Comparison of ENCODE assay signal across 14 cellular contexts in the genomic region with DNA sequence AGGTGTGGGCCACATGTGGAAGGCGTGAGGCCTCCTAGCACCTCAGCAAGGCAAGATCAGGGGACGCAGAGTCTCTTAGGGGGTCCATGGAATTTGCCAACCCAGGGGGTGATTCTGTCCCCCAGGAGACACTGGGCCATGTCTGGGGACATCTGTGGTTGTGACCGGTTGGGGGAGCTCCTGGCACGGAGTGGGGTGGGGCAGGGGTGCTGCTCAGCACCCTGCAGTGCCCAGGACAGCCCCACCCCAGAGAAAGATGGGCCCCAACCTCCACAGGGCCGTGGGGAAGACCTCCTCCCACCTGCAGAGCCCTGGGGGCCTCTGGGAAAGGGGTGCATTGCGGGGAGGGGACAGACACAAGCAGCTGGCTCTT. TPM values are rescaled to one million over a fixed set of nuclear protein-coding genes. Genes with fewer than 3 reads are reported as not detected.
DNase-seq lines count a peak whose midpoint lies in the region; ATAC-seq and TF ChIP-seq lines count a peak whose summit lies in the region.
"Had no signal": no experiment of that assay in that cellular context is flagged by ENCODE, and none has a peak within 500 bp of the region (broad histone marks: within the 10 kb centered on the region; RNA-seq: fewer than 3 reads in every experiment).

No MANE protein-coding gene starts in this region.

- H3K9me2 ChIP-seq in OCI-LY7 (ENCODE audit: insufficient read depth, low read length): no peaks in the 10 kb centered on the region

- H3K27me3 ChIP-seq in CD4-positive, alpha-beta T cell (ENCODE audit: control insufficient read depth, insufficient read depth, low read length): no peaks in the 10 kb centered on the region
- H3K27me3 ChIP-seq in effector memory CD4-positive, alpha-beta T cell (replicated peaks; ENCODE audit: control insufficient read depth, insufficient read depth, low read length, poor library complexity, severe bottlenecking): no peaks in the 10 kb centered on the region
- H3K27me3 ChIP-seq in psoas muscle (ENCODE audit: insufficient read depth in 3 of 3, low read length in 2 of 3): no peaks in the 10 kb centered on the region

- no peaks in the 10 kb centered on the region for H3K9me3 Mint-ChIP-seq in CD4-positive, alpha-beta T cell
- H3K9me3 Mint-ChIP-seq: HFFc6; stimulated activated naive CD8-positive, alpha-beta T cell treated with anti-CD3 and anti-CD28 coated beads, Interleukin-15, Interleukin-2, amounts not matched to agents 100 ng/mL and 50 ng/mL, for 24 hours had no signal

- H3K27ac ChIP-seq in CD4-positive, alpha-beta T cell (ENCODE audit: low read depth, low read length): peak overlapping the region; percentile 83
- H3K27ac ChIP-seq in OCI-LY7 (ENCODE audit: low read depth, low read length, poor library complexity, severe bottlenecking) (no peak overlapping the region), psoas muscle (peak overlapping the region; percentile 98)
- peak overlapping the region; percentile 87 for H3K27ac ChIP-seq in effector memory CD4-positive, alpha-beta T cell (ENCODE audit: insufficient read depth, low read length, poor library complexity, severe bottlenecking)
- H3K27ac ChIP-seq: HL-60 had no signal

- 0 out of 2 replicates have a peak, but pooled peaks cover 6% of the 10 kb centered on the region for H4K20me1 ChIP-seq in OCI-LY7 (ENCODE audit: insufficient read depth, low read length)

- H3K27me3 Mint-ChIP-seq in CD4-positive, alpha-beta T cell: no peaks in the 10 kb centered on the region
- H3K27me3 Mint-ChIP-seq: stimulated activated naive CD8-positive, alpha-beta T cell treated with anti-CD3 and anti-CD28 coated beads, Interleukin-15, Interleukin-2, amounts not matched to agents 100 ng/mL and 50 ng/mL, for 24 hours had no signal

- no peaks in the 10 kb centered on the region for H3K9me3 ChIP-seq in CD4-positive, alpha-beta T cell (ENCODE audit: control insufficient read depth, low read length)
- H3K9me3 ChIP-seq in OCI-LY7 (ENCODE audit: low read length): no peaks in the 10 kb centered on the region
- H3K9me3 ChIP-seq in effector memory CD4-positive, alpha-beta T cell (ENCODE audit: control insufficient read depth, low read length): no peaks in the 10 kb centered on the region
- H3K9me3 ChIP-seq in psoas muscle: no peaks in the 10 kb centered on the region

- H3K36me3 ChIP-seq in OCI-LY7 (ENCODE audit: insufficient read depth, low read length): peaks cover 60% of the 10 kb centered on the region
- H3K36me3 ChIP-seq in effector memory CD4-positive, alpha-beta T cell (ENCODE audit: control insufficient read depth, insufficient read depth, low read length): peaks cover 54% of the 10 kb centered on the region
- peaks cover 3 to 52% of the 10 kb centered on the region in 2 donors for H3K36me3 ChIP-seq in psoas muscle (ENCODE audit: insufficient read depth in 1 of 2, low read depth in 1 of 2)

- CTCF ChIA-PET in CD4-positive, alpha-beta T cell (lab: Charles Lee): no interaction called here
- CTCF ChIA-PET in OCI-LY7 (lab: Charles Lee; ENCODE audit: unreplicated experiment): no interaction called here

- peaks cover 52% of the 10 kb centered on the region for H3K36me3 Mint-ChIP-seq in CD4-positive, alpha-beta T cell (ENCODE audit: low read depth)

- H3K4me1 ChIP-seq in OCI-LY7 (ENCODE audit: insufficient read depth, low read length, poor library complexity, severe bottlenecking) (peaks cover 58% of the 10 kb centered on the region), psoas muscle (peaks cover 77% of the 10 kb centered on the region)
- peaks cover 80% of the 10 kb centered on the region for H3K4me1 ChIP-seq in effector memory CD4-positive, alpha-beta T cell (ENCODE audit: control insufficient read depth, insufficient read depth, low read length, poor library complexity, severe bottlenecking)

- H3K4me2 ChIP-seq in OCI-LY7 (ENCODE audit: low read length): no peak overlapping the region

- TF ChIP-seq CTCF in CD4-positive, alpha-beta T cell (IDR thresholded peaks at IDR 0.05): no peak
- TF ChIP-seq CTCF in OCI-LY7 (conservative IDR thresholded peaks at IDR 0.05; ENCODE audit: low read length) (peak; percentile 42; the same call in 1 of the 2 replicates), psoas muscle (IDR thresholded peaks at IDR 0.05) (no peak)

- intact Hi-C loops in CD4-positive, alpha-beta T cell (cut with DNase I, micrococcal nuclease): no loop called here
- intact Hi-C loops in OCI-LY7 (cut with micrococcal nuclease; ENCODE audit: unreplicated experiment): no loop called here
- intact Hi-C loops in psoas muscle (cut with DNase I): no loop called here

- no peak overlapping the region for H2AFZ ChIP-seq in OCI-LY7 (ENCODE audit: low read length)

- H3K27ac Mint-ChIP-seq in CD4-positive, alpha-beta T cell: peak overlapping the region; percentile 73
- H3K27ac Mint-ChIP-seq: HFFc6 had no signal

- no peak for ATAC-seq in CD4-positive, alpha-beta T cell (ENCODE audit: poor library complexity)
- no peak for ATAC-seq in psoas muscle
- no peak for ATAC-seq in GM19455 (IDR thresholded peaks at IDR 0.05; ENCODE audit: unreplicated experiment)
- no peak for ATAC-seq in HG02588 (IDR thresholded peaks at IDR 0.05; ENCODE audit: unreplicated experiment)

- DNase-seq in CD4-positive, alpha-beta T cell: no peak
- DNase-seq in OCI-LY7 (ENCODE audit: low spot score): no peak
- no peak for DNase-seq in effector memory CD4-positive, alpha-beta T cell
- no peak for DNase-seq in psoas muscle
- no peak for DNase-seq in germinal center (ENCODE audit: low spot score)
- no peak for DNase-seq in activated CD8-positive, alpha-beta memory T cell treated with anti-CD3 and anti-CD28 coated beads, Interleukin-2, amount 50 U/mL, for 4 hours
- DNase-seq: activated CD4-positive, alpha-beta T cell treated with anti-CD3 and anti-CD28 coated beads for 1 hour; mesendoderm; NCI-H1417 had no signal

- H3K4me3 ChIP-seq in OCI-LY7 (ENCODE audit: low read depth, low read length, poor library complexity, severe bottlenecking) (no peak overlapping the region), psoas muscle (peak overlapping the region; percentile 97)
- H3K4me3 ChIP-seq in effector memory CD4-positive, alpha-beta T cell (ENCODE audit: insufficient read depth, low read depth, low read length, poor library complexity, severe bottlenecking): no peak overlapping the region

- POLR2A ChIA-PET in CD4-positive, alpha-beta T cell (lab: Charles Lee): interaction anchor here (0.6 to 1.7 kb wide), 3 partner anchors 12 to 27 kb away, joined by 4 to 5 read pairs (median 5); no protein-coding TSS in a partner anchor
- POLR2A ChIA-PET in OCI-LY7 (lab: Charles Lee): no interaction called here

- peaks cover 30% of the 10 kb centered on the region for H3K79me2 ChIP-seq in OCI-LY7 (ENCODE audit: insufficient read depth, low read depth, low read length)

- BruUV-seq in OCI-LY7 (replicated peaks; lab: Mats Ljungman, UMichigan): no TSS peak

- H3K4me3 Mint-ChIP-seq in CD4-positive, alpha-beta T cell: peak overlapping the region; percentile 54
- H3K4me3 Mint-ChIP-seq: HFFc6; stimulated activated naive CD8-positive, alpha-beta T cell treated with anti-CD3 and anti-CD28 coated beads, Interleukin-15, Interleukin-2, amounts not matched to agents 100 ng/mL and 50 ng/mL, for 24 hours had no signal

- 54 to 71% (median 56%) methylated on average over 6 of the region's 6 CpGs for WGBS in psoas muscle, 3 donors

- H3K4me1 Mint-ChIP-seq in CD4-positive, alpha-beta T cell (ENCODE audit: low read depth): peaks cover 40% of the 10 kb centered on the region

RNA-seq across cellular contexts. Expression of gene MKNK2, which starts 4.0 kb away (rescaled TPM):
- total RNA-seq in CD4-positive, alpha-beta T cell: 100 to 1,000 TPM; 325 to 347 TPM
- 97.0 and 115 TPM in 2 replicates for total RNA-seq in OCI-LY7 (2014; rRNA removed; shearing (Covaris generic))
- total RNA-seq in OCI-LY7 (2022): 200 and 225 TPM in 2 replicates
- total RNA-seq in psoas muscle: 1,000 to 10,000 TPM in 2 of 4 donors, 100 to 1,000 TPM in 2; 793 to 2,795 (median 946) TPM
- 1,000 to 10,000 TPM in 2 of 3 donors, 100 to 1,000 TPM in 1; 888 to 1,268 (median 1,190) TPM for polyA plus RNA-seq in psoas muscle

RNA-seq across cellular contexts. Expression of gene BTBD2, which starts 31.5 kb away (rescaled TPM):
- total RNA-seq in CD4-positive, alpha-beta T cell: 10 to 100 TPM; 44.4 to 44.9 TPM
- total RNA-seq in OCI-LY7 (2014; rRNA removed; shearing (Covaris generic)): 41.9 and 53.9 TPM in 2 replicates
- total RNA-seq in OCI-LY7 (2022) (91.6 and 109 TPM in 2 replicates), psoas muscle (10 to 100 TPM; 56.3 to 68.4 (median 61.9) TPM)
- 10 to 100 TPM; 30.1 to 49.0 (median 36.6) TPM for polyA plus RNA-seq in psoas muscle

RNA-seq across cellular contexts. Expression of gene MOB3A, which starts 49.1 kb away (rescaled TPM):
- total RNA-seq in CD4-positive, alpha-beta T cell: 10 to 100 TPM; 96.4 to 97.3 TPM
- total RNA-seq in OCI-LY7 (2014; rRNA removed; shearing (Covaris generic)): 41.7 and 54.6 TPM in 2 replicates
- 87.5 and 111 TPM in 2 replicates for total RNA-seq in OCI-LY7 (2022)
- total RNA-seq in psoas muscle: 10 to 100 TPM in 3 of 4 donors, 1 to 10 TPM in 1; 9.9 to 19.8 (median 17.2) TPM
- polyA plus RNA-seq in psoas muscle: 10 to 100 TPM in 2 of 3 donors, 1 to 10 TPM in 1; 8.3 to 13.5 (median 11.3) TPM

RNA-seq across cellular contexts. Expression of gene IZUMO4, which starts 49.7 kb away (rescaled TPM):
- total RNA-seq in CD4-positive, alpha-beta T cell: 10 to 100 TPM; 17.4 to 17.9 TPM
- 11.2 and 12.9 TPM in 2 replicates for total RNA-seq in OCI-LY7 (2014; rRNA removed; shearing (Covaris generic))
- total RNA-seq in OCI-LY7 (2022) (6.1 and 7.3 TPM in 2 replicates), psoas muscle (1 to 10 TPM in 3 of 4 donors, under 1 TPM in 1; 0.89 to 2.8 (median 1.4) TPM)
- 1 to 10 TPM in 2 of 3 donors, under 1 TPM in 1; 0.69 to 3.0 (median 2.0) TPM for polyA plus RNA-seq in psoas muscle
